ENCODE assay signal across 8 cellular contexts in the genomic region with DNA sequence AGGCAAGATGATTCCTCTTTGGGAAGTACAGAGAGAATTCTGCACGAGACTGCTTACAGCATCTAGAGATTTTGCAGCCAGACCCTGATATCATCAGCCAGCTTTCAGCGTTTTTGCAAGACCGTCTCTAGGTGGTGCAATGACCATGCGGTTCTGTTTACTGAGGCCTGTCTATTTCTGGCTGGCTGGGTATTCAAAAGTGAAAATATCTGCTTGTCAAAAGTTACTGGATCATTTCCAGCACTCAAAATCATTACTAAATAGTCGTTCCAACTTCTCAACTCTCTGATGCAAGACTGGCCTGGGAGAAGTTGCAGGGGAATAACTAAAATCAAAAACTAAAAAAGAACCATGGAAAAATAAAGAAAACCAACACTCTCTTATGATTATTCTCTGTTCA.
A peak's percentile ranks its signal among the peaks of the same experiment; 100 is the strongest.
DNase-seq lines count a peak whose midpoint lies in the region; ATAC-seq and FAIRE-seq lines count a peak whose summit lies in the region.

No MANE protein-coding gene starts in this region.

- no peaks in the 10 kb centered on the region for H3K36me3 ChIP-seq in aorta (ENCODE audit: control insufficient read depth in 1 of 2, insufficient read depth in 2 of 2, low read length in 1 of 2)

- no peaks in the 10 kb centered on the region for H3K27me3 ChIP-seq in aorta (ENCODE audit: control insufficient read depth in 1 of 2, insufficient read depth in 2 of 2, low read length in 1 of 2)

- peak overlapping the region in 1 of 2 donors; percentile 68 for H3K27ac ChIP-seq in aorta (ENCODE audit: low read depth in 1 of 2, low read length in 2 of 2)

- peak; percentile 85 for FAIRE-seq in endometrium (lab: Jason Lieb, UNC)

- intact Hi-C loops in aorta (cut with DNase I) = loop anchor here in 1 of 2 donors (2.0 kb wide), 1 partner anchor 626 kb away; no protein-coding TSS in a partner anchor

- DNase-seq in activated CD8-positive, alpha-beta memory T cell treated with anti-CD3 and anti-CD28 coated beads, Interleukin-2, amount 50 U/mL, for 4 hours = peak; percentile 32
- no peak for DNase-seq in activated CD8-positive, alpha-beta memory T cell treated with anti-CD3 and anti-CD28 coated beads, Interleukin-2, amount 50 U/mL, for 48 hours
- DNase-seq in Kasumi-1 (lab: John Stamatoyannopoulos, UW) (peak; percentile 74 to 87), T follicular helper cell (ENCODE audit: low read depth) (peak; percentile 7), mucosa of gallbladder (ENCODE audit: low spot score) (peak; percentile 65), aorta (peak in 1 of 2 donors; percentile 78)

- no peak overlapping the region for H3K4me3 ChIP-seq in aorta (ENCODE audit: low read length in 2 of 2)

- 1 to 2% methylated on average over 5 of the region's 5 CpGs for WGBS in aorta, 2 donors

- no peaks in the 10 kb centered on the region for H3K4me1 ChIP-seq in aorta (ENCODE audit: control insufficient read depth in 1 of 2, insufficient read depth in 2 of 2, low read length in 2 of 2)

- ATAC-seq in GM21737 (IDR thresholded peaks at IDR 0.05; ENCODE audit: unreplicated experiment) (peak; percentile 74), aorta (ENCODE audit: low FRiP score) (peak; percentile 94)

- no peaks in the 10 kb centered on the region for H3K9me3 ChIP-seq in aorta (ENCODE audit: control insufficient read depth, low read length)
